ENCODE assay signal across 10 cellular contexts in the genomic region with DNA sequence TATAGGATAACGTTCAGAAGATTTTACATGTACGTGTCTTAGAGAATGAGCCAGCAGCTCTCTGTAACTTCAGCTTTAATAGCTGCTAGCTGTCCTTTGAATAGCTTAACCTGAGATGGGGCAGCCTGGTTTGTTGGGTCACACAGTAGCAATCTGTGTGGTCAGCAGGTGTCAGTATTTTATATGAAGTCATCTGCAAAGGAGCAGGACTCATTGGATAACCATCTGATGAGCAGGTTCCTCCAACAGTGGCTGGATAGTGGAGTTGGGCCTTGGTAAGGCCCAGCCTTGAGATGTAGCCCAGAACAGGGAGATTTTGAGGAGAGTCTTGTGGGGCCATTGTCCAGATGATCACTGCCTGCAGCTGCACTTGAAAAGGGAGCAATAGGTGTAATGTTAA. TPM values are rescaled to one million over a fixed set of nuclear protein-coding genes. Genes with fewer than 3 reads are reported as not detected.
DNase-seq lines count a peak whose midpoint lies in the region; ATAC-seq and TF ChIP-seq lines count a peak whose summit lies in the region.
"Had no signal": no experiment of that assay in that cellular context is flagged by ENCODE, and none has a peak within 500 bp of the region (broad histone marks: within the 10 kb centered on the region; RNA-seq: fewer than 3 reads in every experiment).

No MANE protein-coding gene starts in this region.

- H3K27ac ChIP-seq in PC-9 (peak overlapping the region; percentile 92), tibial nerve (no peak overlapping the region)

- H3K36me3 ChIP-seq in PC-9 (ENCODE audit: low read depth), result no peaks in the 10 kb centered on the region
- no peaks in the 10 kb centered on the region for H3K36me3 ChIP-seq in tibial nerve

- intact Hi-C loops in PC-9 (cut with micrococcal nuclease; ENCODE audit: unreplicated experiment), result loop anchor here (5.0 kb wide), 1 partner anchor 61 kb away; a partner anchor contains a TSS

- H3K4me1 ChIP-seq in PC-9 (replicated peaks; ENCODE audit: insufficient read depth) (peaks cover 53% of the 10 kb centered on the region), tibial nerve (peaks cover 0 to 13% (median 0%) of the 10 kb centered on the region in 4 donors)

- peaks cover 25% of the 10 kb centered on the region for H3F3A ChIP-seq in PC-9 (ENCODE audit: insufficient read depth, low read depth)

- H3K4me2 ChIP-seq in PC-9, result peak overlapping the region; percentile 39; the same call in 1 of the 2 replicates

- ATAC-seq in HG02981 (IDR thresholded peaks at IDR 0.05; ENCODE audit: unreplicated experiment) (no peak), HG03139 (IDR thresholded peaks at IDR 0.05; ENCODE audit: unreplicated experiment) (no peak)

- H3K27me3 ChIP-seq in PC-9 (ENCODE audit: insufficient read depth, low read depth), result no peaks in the 10 kb centered on the region
- H3K27me3 ChIP-seq in tibial nerve, result no peaks in the 10 kb centered on the region

- WGBS in tibial nerve, 2 donors, result 81 to 86% methylated on average over 2 of the region's 2 CpGs

- no peak for TF ChIP-seq EP300 in tibial nerve (IDR thresholded peaks at IDR 0.05)

- H3K4me3 ChIP-seq in PC-9 (no peak overlapping the region), tibial nerve (no peak overlapping the region)

- no peaks in the 10 kb centered on the region for H4K20me1 ChIP-seq in PC-9 (ENCODE audit: insufficient read depth)

- peak; percentile 25; the same call in 1 of the 2 replicates for TF ChIP-seq CTCF in PC-9 (conservative IDR thresholded peaks at IDR 0.05)
- no peak for TF ChIP-seq CTCF in tibial nerve (IDR thresholded peaks at IDR 0.05)

- TF ChIP-seq POLR2A in tibial nerve (IDR thresholded peaks at IDR 0.05), result no peak

- H3K79me2 ChIP-seq in PC-9 (ENCODE audit: low read depth), result no peaks in the 10 kb centered on the region

- CTCF ChIA-PET in PC-9 (lab: Charles Lee), result interaction anchor here (0.6 kb wide), 1 partner anchor 88 kb away, joined by 7 read pairs; no protein-coding TSS in a partner anchor

- POLR2A ChIA-PET in PC-9 (lab: Charles Lee; ENCODE audit: unreplicated experiment), result interaction anchor here (0.7 kb wide), 2 partner anchors 17 to 90 kb away, joined by 4 to 5 read pairs; no protein-coding TSS in a partner anchor

- no TSS peak for BruUV-seq in PC-9 (replicated peaks; lab: Mats Ljungman, UMichigan)

- H2AFZ ChIP-seq in PC-9, result no peak overlapping the region

- H3K9me3 ChIP-seq in PC-9 (ENCODE audit: insufficient read depth, low read depth) (peaks cover 14% of the 10 kb centered on the region), tibial nerve (no peaks in the 10 kb centered on the region)

- H3K9me2 ChIP-seq in PC-9 (ENCODE audit: insufficient read depth), result no peaks in the 10 kb centered on the region

- DNase-seq in ELR (ENCODE audit: low read depth) (peak; percentile 66), PC-9 (peak in 1 of 2 experiments; percentile 67), kidney glomerular epithelial cell (lab: John Stamatoyannopoulos, UW) (peak; percentile 20), tibial nerve (ENCODE audit: low spot score in 2 of 2) (no peak)
- DNase-seq: activated CD4-positive, alpha-beta T cell treated with anti-CD3 and anti-CD28 coated beads for 1 hour; NCI-H510A had no signal

RNA-seq across cellular contexts. Expression of a gene that starts 6.4 kb away (rescaled TPM):
- total RNA-seq in PC-9 (2021) (not detected in 2 replicates), tibial nerve (1 to 10 TPM; 1.1 to 9.2 (median 2.8) TPM)

RNA-seq across cellular contexts. Expression of a gene that starts 22.3 kb away (rescaled TPM):
- total RNA-seq in PC-9 (2021), result 101 and 110 TPM in 2 replicates
- 100 to 1,000 TPM in 1 of 4 donors, 10 to 100 TPM in 3; 37.2 to 134 (median 79.7) TPM for total RNA-seq in tibial nerve

RNA-seq across cellular contexts. Expression of a gene that starts 30.9 kb away (rescaled TPM):
- total RNA-seq in PC-9 (2021) (not detected in 2 replicates), tibial nerve (10 to 100 TPM in 1 of 4 donors, not detected in 3; 14.1 TPM)

RNA-seq across cellular contexts. Expression of a gene that starts 45.2 kb away (rescaled TPM):
- total RNA-seq in PC-9 (2021), result 0.68 and 1.2 TPM in 2 replicates
- not detected for total RNA-seq in tibial nerve
- total RNA-seq: skeletal muscle tissue, subcutaneous adipose tissue had no signal

RNA-seq across cellular contexts. Expression of a gene that starts 50.6 kb away (rescaled TPM):
- 9.3 and 10.2 TPM in 2 replicates for total RNA-seq in PC-9 (2021)
- total RNA-seq in tibial nerve, result 100 to 1,000 TPM in 2 of 4 donors, 10 to 100 TPM in 2; 87.1 to 120 (median 103) TPM

Comparison
In these comparisons a context has a peak if more than half of its experiments do, and no peak if none do; other contexts are left out.
1. DNase-seq: peak in ELR (single experiment) and kidney glomerular epithelial cell (single experiment); none in tibial nerve (0 of 2).